In genomic region chr2:63436488-63436887, GRCh38 we compare ENCODE assay signal across 28 cellular contexts.
"Had no signal": no experiment of that assay in that cellular context is flagged by ENCODE, and none has a peak within 500 bp of the region (broad histone marks: within the 10 kb centered on the region; RNA-seq: fewer than 3 reads in every experiment).

No MANE protein-coding gene starts in this region.

- H3K4me3 ChIP-seq: adrenal gland, cardiac muscle cell, MG63, SJCRH30, SK-N-MC had no signal

- DNase-seq: activated CD4-positive, alpha-beta T cell treated with anti-CD3 and anti-CD28 coated beads, Interleukin-2, amount 10 ng/mL, durations not matched to agents 24 days and 14 days; activated CD4-positive, alpha-beta T cell treated with anti-CD3 and anti-CD28 coated beads, Interleukin-2, amount 50 U/mL, for 4 hours; activated CD8-positive, alpha-beta T cell treated with anti-CD3 and anti-CD28 coated beads for 36 hours; activated effector memory CD4-positive, alpha-beta T cell treated with anti-CD3 and anti-CD28 coated beads, Interleukin-2, amount 50 U/mL, for 16 hours; activated naive CD4-positive, alpha-beta T cell; activated T-cell treated with anti-CD3 and anti-CD28 coated beads, Interleukin-2, amount 50 U/mL, for 1 hour; activated T-cell treated with anti-CD3 and anti-CD28 coated beads, Interleukin-2, amount 50 U/mL, for 72 hours; anterior cingulate cortex; brain microvascular endothelial cell; Kasumi-1; MG63; NCI-H1092; NCI-H1436 treated with DMSO at 0.1 percent for 48 hours; NCI-H1694 treated with DMSO at 0.1 percent for 48 hours; NCI-H2029; NCI-H345; NCI-H524 treated with DMSO at 0.1 percent for 48 hours; SHP77; SJCRH30 had no signal

- H3K27me3 ChIP-seq: adrenal gland, brain microvascular endothelial cell, cardiac muscle cell, MG63, SJCRH30 had no signal

- H3K36me3 ChIP-seq: adrenal gland, brain microvascular endothelial cell, cardiac muscle cell, MG63 had no signal

- H3K9me3 Mint-ChIP-seq: activated CD4-positive, alpha-beta T cell treated with anti-CD3 and anti-CD28 coated beads, Interleukin-2, amount 10 ng/mL, durations not matched to agents 24 days and 14 days; activated CD8-positive, alpha-beta T cell treated with anti-CD3 and anti-CD28 coated beads for 36 hours; activated naive CD4-positive, alpha-beta T cell treated with anti-CD3 and anti-CD28 coated beads, Interleukin-2, amount 50 U/mL, for 24 hours; activated T-cell treated with anti-CD3 and anti-CD28 coated beads, Interleukin-2, amount 50 U/mL, for 72 hours; activated T-helper 17 cell treated with anti-CD3 and anti-CD28 coated beads, Interleukin-2, amount 50 U/mL, for 72 hours; central memory CD8-positive, alpha-beta T cell; T-helper 1 cell treated with Interleukin-12 subunit alpha and Interleukin-12 subunit beta and Interleukin-4 antibody, amounts not matched to agents 30 μg/mL and 1 μg/mL, for 36 hours; T-helper 2 cell treated with Interferon-gamma antibody and Interleukin-4, amounts not matched to agents 5 μg/mL and 100 μg/mL, for 36 hours had no signal

- H3K4me1 ChIP-seq: SJCRH30 had no signal

- H3K27ac ChIP-seq: brain microvascular endothelial cell, cardiac muscle cell, SJCRH30, SK-N-MC had no signal

- H3K9me3 ChIP-seq: adrenal gland, MG63 had no signal

- ATAC-seq: activated CD8-positive, alpha-beta T cell treated with anti-CD3 and anti-CD28 coated beads for 36 hours; activated T-cell treated with anti-CD3 and anti-CD28 coated beads, Interleukin-2, amount 50 U/mL, for 72 hours; activated T-helper 17 cell treated with anti-CD3 and anti-CD28 coated beads, Interleukin-2, amount 50 U/mL, for 72 hours; Panc1 had no signal

- H3K27ac Mint-ChIP-seq: activated CD4-positive, alpha-beta T cell treated with anti-CD3 and anti-CD28 coated beads, Interleukin-2, amount 10 ng/mL, durations not matched to agents 24 days and 14 days; activated CD8-positive, alpha-beta T cell treated with anti-CD3 and anti-CD28 coated beads for 36 hours; activated naive CD4-positive, alpha-beta T cell treated with anti-CD3 and anti-CD28 coated beads, Interleukin-2, amount 50 U/mL, for 24 hours; activated T-cell treated with anti-CD3 and anti-CD28 coated beads, Interleukin-2, amount 50 U/mL, for 72 hours; activated T-helper 17 cell treated with anti-CD3 and anti-CD28 coated beads, Interleukin-2, amount 50 U/mL, for 72 hours; T-helper 1 cell treated with Interleukin-12 subunit alpha and Interleukin-12 subunit beta and Interleukin-4 antibody, amounts not matched to agents 30 μg/mL and 1 μg/mL, for 36 hours; T-helper 2 cell treated with Interferon-gamma antibody and Interleukin-4, amounts not matched to agents 5 μg/mL and 100 μg/mL, for 36 hours had no signal
